In the genomic region with DNA sequence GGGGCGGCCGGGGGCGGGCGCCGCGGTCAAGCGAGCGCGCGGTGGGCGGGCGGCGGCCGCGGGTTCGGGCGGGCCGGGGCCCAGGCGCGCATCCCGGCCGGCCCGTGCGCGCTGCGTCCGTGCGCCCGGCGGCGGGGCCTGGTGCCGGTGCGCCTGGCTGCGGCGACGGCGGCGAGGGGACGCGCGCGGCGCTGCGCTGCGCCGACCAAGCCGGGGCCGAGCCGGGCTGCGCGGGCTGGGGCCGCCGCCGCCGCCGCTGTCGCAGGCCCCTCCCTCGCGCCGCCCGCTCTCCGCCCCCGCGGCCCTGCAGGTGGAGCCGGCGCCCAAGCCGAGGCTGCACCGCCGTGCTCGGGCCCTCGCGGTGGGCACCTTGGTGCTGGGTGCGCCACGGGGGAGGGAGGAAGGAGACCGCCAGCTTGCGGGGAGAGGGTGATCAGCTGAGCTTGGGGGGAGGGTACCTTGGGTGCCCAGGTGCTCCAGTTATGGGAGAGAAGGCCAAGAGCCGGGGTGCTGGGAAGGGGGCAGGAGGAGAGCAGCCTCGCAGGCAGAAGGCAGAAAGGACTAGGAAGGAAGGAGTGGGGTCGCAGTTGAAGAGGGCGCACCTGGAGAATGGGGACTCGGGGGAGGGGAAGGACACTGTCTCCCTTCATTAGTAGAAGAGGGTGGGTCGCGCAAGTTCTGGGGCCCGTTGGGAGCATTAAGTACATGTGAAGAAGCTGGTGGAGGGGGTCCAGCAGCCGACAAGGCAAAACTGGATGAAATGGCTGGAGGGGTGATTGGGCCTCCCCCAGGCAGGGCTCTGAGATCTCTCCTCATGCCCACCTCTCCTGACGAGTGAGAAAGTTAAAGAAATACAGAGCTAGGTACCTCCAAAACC, we compare ENCODE assay signal across 10 cellular contexts. TPM values are rescaled to one million over a fixed set of nuclear protein-coding genes. Genes with fewer than 3 reads are reported as not detected.
DNase-seq lines count a peak whose midpoint lies in the region; ATAC-seq and TF ChIP-seq lines count a peak whose summit lies in the region.
"Had no signal": no experiment of that assay in that cellular context is flagged by ENCODE, and none has a peak within 500 bp of the region (broad histone marks: within the 10 kb centered on the region; RNA-seq: fewer than 3 reads in every experiment).

Gene PPP2R2C, minus strand, starts transcription at position 228 of the 877 bp plus-strand sequence. CDS start 385 bp downstream, outside the sequence.

- DNase-seq in COR-L47 (lab: John Stamatoyannopoulos, UW) (peak; percentile 44), HuH-7 (ENCODE audit: low spot score) (peak; percentile 36), ecto neural progenitor cell (ENCODE audit: low spot score) (peak; percentile 54), natural killer cell (no peak), cerebellar nuclear complex (lab: John Stamatoyannopoulos, UW) (no peak)
- DNase-seq in stimulated activated CD4-positive, alpha-beta T cell treated with anti-CD3 and anti-CD28 coated beads, Interleukin-2, amount 100 ng/mL, for 48 hours, result no peak
- DNase-seq: activated CD4-positive, alpha-beta T cell treated with anti-CD3 and anti-CD28 coated beads, Interleukin-2, amount 50 U/mL, for 4 hours; foreskin melanocyte had no signal

- no peaks in the 10 kb centered on the region for H3K9me3 Mint-ChIP-seq in natural killer cell

- peaks cover 45 to 46% of the 10 kb centered on the region in 2 donors for H3K27me3 Mint-ChIP-seq in natural killer cell (ENCODE audit: low read depth in 2 of 2)

- no peaks in the 10 kb centered on the region for H3K36me3 Mint-ChIP-seq in natural killer cell

- H3K4me3 Mint-ChIP-seq in natural killer cell, result peak within 1 kb of the TSS; percentile 57

- H3K4me1 Mint-ChIP-seq in natural killer cell, result no peaks in the 10 kb centered on the region

- peak in 1 of 3 donors; percentile 51 for ATAC-seq in natural killer cell
- no peak for ATAC-seq in GM18909 (IDR thresholded peaks at IDR 0.05; ENCODE audit: poor library complexity, unreplicated experiment)
- no peak for ATAC-seq in GM19328 (IDR thresholded peaks at IDR 0.05; ENCODE audit: unreplicated experiment)

- intact Hi-C loops in natural killer cell (cut with micrococcal nuclease), result no loop called here

- no peak within 1 kb of the TSS for H3K27ac Mint-ChIP-seq in natural killer cell

- TF ChIP-seq CTCF in natural killer cell (IDR thresholded peaks at IDR 0.05), result no peak

RNA-seq across cellular contexts. Expression of gene PPP2R2C, which starts in this region (rescaled TPM):
- total RNA-seq in natural killer cell, result not detected

Comparison
In these comparisons a context has a peak if more than half of its experiments do, and no peak if none do; other contexts are left out.
1. DNase-seq: peak in COR-L47 (single experiment), HuH-7 (single experiment) and ecto neural progenitor cell (single experiment); none in natural killer cell (single experiment), cerebellar nuclear complex (0 of 2) and stimulated activated CD4-positive, alpha-beta T cell treated with anti-CD3 and anti-CD28 coated beads, Interleukin-2, amount 100 ng/mL, for 48 hours (0 of 2).